25 cellular contexts compared by ENCODE assay signal in genomic region chr14:47297374-47297773, GRCh38.
"Had no signal": no experiment of that assay in that cellular context is flagged by ENCODE, and none has a peak within 500 bp of the region (broad histone marks: within the 10 kb centered on the region; RNA-seq: fewer than 3 reads in every experiment).

No MANE protein-coding gene starts in this region.

- H3K27ac ChIP-seq: stomach, suprapubic skin, testis, thoracic aorta, thyroid gland, tibial artery, tibial nerve, transverse colon, upper lobe of left lung, upper lobe of right lung, uterus, vagina had no signal

- H3K27me3 ChIP-seq: stomach, suprapubic skin, testis, thyroid gland, tibial artery, tibial nerve, transverse colon, upper lobe of left lung, upper lobe of right lung, uterus, vagina had no signal

- H3K9me3 ChIP-seq: stomach, suprapubic skin, testis, thoracic aorta, thyroid gland, tibial artery, tibial nerve, transverse colon, upper lobe of left lung, upper lobe of right lung, uterus, vagina had no signal

- H3K36me3 ChIP-seq: stomach, suprapubic skin, thoracic aorta, thyroid gland, tibial artery, tibial nerve, transverse colon, upper lobe of left lung, upper lobe of right lung, uterus, vagina had no signal

- ATAC-seq: stimulated activated effector memory CD8-positive, alpha-beta T cell treated with anti-CD3 and anti-CD28 coated beads, Interleukin-12 subunit alpha, Interleukin-12 subunit beta, amount 100 ng/mL, for 72 hours; stimulated activated memory B cell treated with anti-CD40 and anti-IgM and Interleukin-4, amounts not matched to agents 10 μg/mL and 1 μg/mL and 100 μg/mL, for 72 hours; stimulated activated naive B cell treated with anti-CD40 and anti-IgM and Interleukin-4, amounts not matched to agents 10 μg/mL and 1 μg/mL and 100 μg/mL, for 72 hours; stimulated activated naive CD8-positive, alpha-beta T cell treated with anti-CD3 and anti-CD28 coated beads, Interleukin-15, amount 100 ng/mL, for 72 hours; stimulated activated naive CD8-positive, alpha-beta T cell treated with anti-CD3 and anti-CD28 coated beads, Interleukin-15, Interleukin-2, amounts not matched to agents 100 U/mL and 50 U/mL, for 24 hours; upper lobe of right lung had no signal

- H3K4me1 ChIP-seq: stomach, suprapubic skin, testis, thyroid gland, tibial artery, tibial nerve, transverse colon, upper lobe of left lung, upper lobe of right lung, uterus, vagina had no signal

- DNase-seq: stimulated activated CD4-positive, alpha-beta T cell treated with anti-CD3 and anti-CD28 coated beads, Interleukin-2, amount 100 ng/mL, for 48 hours; stimulated activated CD4-positive, alpha-beta T cell treated with anti-CD3 and anti-CD28 coated beads, Interleukin-4, amount 100 ng/mL, for 1 hour; stimulated activated CD4-positive, alpha-beta T cell treated with anti-CD3 and anti-CD28 coated beads, Interleukin-4, amount 100 ng/mL, for 24 hours; stimulated activated CD4-positive, alpha-beta T cell treated with anti-CD3 and anti-CD28 coated beads, Interleukin-4, amount 100 ng/mL, for 4 hours; stimulated activated CD8-positive, alpha-beta memory T cell treated with anti-CD3 and anti-CD28 coated beads, Interleukin-4, amount 100 ng/mL, for 48 hours; stimulated activated naive B cell treated with anti-CD40 and anti-IgM and Interleukin-4, amounts not matched to agents 10 μg/mL and 1 μg/mL and 100 μg/mL, for 72 hours; stimulated activated naive CD4-positive, alpha-beta T cell; stimulated activated naive CD4-positive, alpha-beta T cell treated with Interleukin-2 at 50 U/mL for 16 hours; stimulated activated naive CD8-positive, alpha-beta T cell treated with anti-CD3 and anti-CD28 coated beads, Interleukin-15, amount 100 ng/mL, for 72 hours; stimulated activated naive CD8-positive, alpha-beta T cell treated with anti-CD3 and anti-CD28 coated beads, Interleukin-15, Interleukin-2, amounts not matched to agents 100 U/mL and 50 U/mL, for 24 hours; stomach; testis; thyroid gland; tibial artery; transverse colon; trophoblast cell; upper lobe of left lung; upper lobe of right lung; uterus had no signal

- H3K4me3 ChIP-seq: stomach, suprapubic skin, testis, thoracic aorta, thyroid gland, tibial artery, tibial nerve, transverse colon, upper lobe of left lung, upper lobe of right lung, uterus, vagina had no signal
